1 cellular context compared by ENCODE assay signal in genomic region chr20:63734111-63734945, GRCh38.
A peak's percentile ranks its signal among the peaks of the same experiment; 100 is the strongest.
TF ChIP-seq lines count a peak whose summit lies in the region.

No MANE protein-coding gene starts in this region.

TF ChIP-seq in HepG2, 621 proteins besides CTCF, POLR2A, EP300 and RAD21 (continued from another document):
- TF ChIP-seq ZBTB40 (IDR thresholded peaks at IDR 0.05) (no peak), ZBTB40 (CRISPR knock-in tag; IDR thresholded peaks at IDR 0.05) (no peak), PRPF4 (IDR thresholded peaks at IDR 0.05; ENCODE audit: low read depth, low read length, poor library complexity, severe bottlenecking) (no peak), CEBPB (IDR thresholded peaks at IDR 0.05; ENCODE audit: borderline replicate concordance, low read depth, low read length) (no peak), ZNF761 (CRISPR knock-in tag; conservative IDR thresholded peaks at IDR 0.05) (no peak), MAX (IDR thresholded peaks at IDR 0.05) (peak; percentile 72; the same call in 1 of the 2 replicates), LCORL (IDR thresholded peaks at IDR 0.05) (no peak), LCORL (CRISPR knock-in tag; IDR thresholded peaks at IDR 0.05) (peak; percentile 57; the same call in 1 of the 2 replicates), ZFX (CRISPR knock-in tag; IDR thresholded peaks at IDR 0.05; ENCODE audit: low read depth) (peak; percentile 58; the same call in 1 of the 2 replicates), NR2C2 (CRISPR knock-in tag; IDR thresholded peaks at IDR 0.05; ENCODE audit: borderline replicate concordance) (peak; percentile 76), ZNF841 (CRISPR knock-in tag; IDR thresholded peaks at IDR 0.05; ENCODE audit: borderline replicate concordance) (no peak), ZNF30 (CRISPR knock-in tag; IDR thresholded peaks at IDR 0.05) (no peak)
